8 cellular contexts compared by ENCODE assay signal in the genomic region with DNA sequence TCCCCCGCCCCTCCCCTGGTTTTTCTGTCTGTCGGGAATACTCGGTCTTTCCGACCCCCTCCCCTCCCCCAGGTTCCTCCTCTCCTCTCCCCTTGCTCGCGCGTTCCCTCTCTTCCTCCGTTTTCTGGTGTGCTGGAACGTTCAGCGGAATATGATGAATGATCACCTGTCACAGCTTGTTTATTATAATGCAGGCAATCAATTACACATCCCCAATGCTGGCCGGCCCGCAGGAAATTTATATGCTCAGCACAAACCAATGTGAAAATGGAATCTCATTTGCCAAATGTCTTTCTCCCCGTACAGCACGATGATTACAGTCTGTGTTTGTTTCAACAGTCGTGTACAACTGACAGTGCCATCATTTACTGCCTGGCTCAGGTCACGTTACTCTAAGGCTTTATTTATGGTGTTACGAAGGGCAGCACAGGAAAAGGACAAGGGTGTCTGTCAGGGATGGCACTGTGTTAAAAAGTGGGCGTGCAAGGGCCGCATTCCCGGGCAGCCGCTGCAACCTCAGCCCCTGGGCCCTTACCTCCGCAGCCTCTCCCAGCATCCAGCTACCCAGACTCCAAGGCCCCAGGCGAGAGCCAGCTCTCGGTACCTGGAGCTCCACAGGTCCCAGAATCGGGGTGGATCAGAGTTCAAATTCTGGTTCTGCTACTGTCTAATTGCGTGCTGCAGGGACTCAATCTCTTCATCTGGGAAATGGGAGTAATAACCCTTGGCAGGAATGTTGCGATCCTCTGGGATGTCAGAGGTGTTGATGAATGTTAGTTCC. TPM values are rescaled to one million over a fixed set of nuclear protein-coding genes. Genes with fewer than 3 reads are reported as not detected.
DNase-seq lines count a peak whose midpoint lies in the region; ATAC-seq and TF ChIP-seq lines count a peak whose summit lies in the region.

No MANE protein-coding gene starts in this region.

- H3K9ac ChIP-seq in colonic mucosa (ENCODE audit: low read depth in 2 of 2, low read length in 2 of 2) (peak overlapping the region in 1 of 2 donors; percentile 9), mucosa of rectum (ENCODE audit: low read depth in 1 of 2, low read length in 2 of 2) (no peak overlapping the region)

- intact Hi-C loops in colonic mucosa (cut with DNase I) = no loop called here

- H3K4me3 ChIP-seq in colonic mucosa (peak overlapping the region; percentile 44), mucosa of rectum (ENCODE audit: low read length in 2 of 2) (peak overlapping the region; percentile 70 to 81)

- ATAC-seq in HG03354 (IDR thresholded peaks at IDR 0.05; ENCODE audit: poor library complexity, severe bottlenecking, unreplicated experiment) (no peak), HG03378 (IDR thresholded peaks at IDR 0.05; ENCODE audit: unreplicated experiment) (no peak), GM18873 (IDR thresholded peaks at IDR 0.05; ENCODE audit: low FRiP score, unreplicated experiment) (no peak)

- peaks cover 15% of the 10 kb centered on the region for H3K4me1 ChIP-seq in colonic mucosa
- H3K4me1 ChIP-seq in mucosa of rectum (ENCODE audit: control insufficient read depth in 2 of 2, insufficient read depth in 2 of 2, low read length in 2 of 2) = peaks cover 15 to 25% of the 10 kb centered on the region in 2 donors

- no peaks in the 10 kb centered on the region for H3K36me3 ChIP-seq in colonic mucosa
- H3K36me3 ChIP-seq in mucosa of rectum (ENCODE audit: control insufficient read depth in 2 of 2, insufficient read depth in 2 of 2, low read length in 2 of 2) = no peaks in the 10 kb centered on the region

- in situ Hi-C loops in G401 (cut with HindIII; ENCODE audit: low sequenced_read_pairs) = no loop called here

- DNase-seq in G401 (ENCODE audit: low spot score) (peak; percentile 73), NCI-H526 treated with DMSO at 0.1 percent for 48 hours (lab: John Stamatoyannopoulos, UW) (peak; percentile 35), colonic mucosa (peak; percentile 41), LoVo (ENCODE audit: low spot score) (no peak)

- H3K27ac ChIP-seq in colonic mucosa (no peak overlapping the region), mucosa of rectum (ENCODE audit: low read depth in 2 of 2, low read length in 2 of 2) (no peak overlapping the region)

- H3K27me3 ChIP-seq in colonic mucosa (no peaks in the 10 kb centered on the region), mucosa of rectum (ENCODE audit: control insufficient read depth in 2 of 2, insufficient read depth in 2 of 2, low read length in 2 of 2) (no peaks in the 10 kb centered on the region)

- H3K9me3 ChIP-seq in colonic mucosa (no peaks in the 10 kb centered on the region), mucosa of rectum (ENCODE audit: control insufficient read depth in 2 of 2, low read length in 2 of 2) (no peaks in the 10 kb centered on the region)

- no peak for TF ChIP-seq CTCF in colonic mucosa (IDR thresholded peaks at IDR 0.05)

RNA-seq across cellular contexts. Expression of a gene that starts 24.6 kb away (rescaled TPM):
- 0.34 TPM in 1 of 2 replicates, not detected in the other for total RNA-seq in G401 (2014; rRNA removed; shearing (Covaris generic))
- 1 to 10 TPM in 1 of 2 donors, under 1 TPM in 1; 0.93 to 1.2 TPM for total RNA-seq in colonic mucosa
